ENCODE assay signal across 11 cellular contexts in genomic region chr3:123082370-123083065, GRCh38. TPM values are rescaled to one million over a fixed set of nuclear protein-coding genes. Genes with fewer than 3 reads are reported as not detected.
DNase-seq lines count a peak whose midpoint lies in the region; ATAC-seq and TF ChIP-seq lines count a peak whose summit lies in the region.
"Had no signal": no experiment of that assay in that cellular context is flagged by ENCODE, and none has a peak within 500 bp of the region (broad histone marks: within the 10 kb centered on the region; RNA-seq: fewer than 3 reads in every experiment).

No MANE protein-coding gene starts in this region.

- DNase-seq in GDM1 (lab: John Stamatoyannopoulos, UW) (peak; percentile 40), esophagus muscularis mucosa (ENCODE audit: extremely low spot score) (no peak), T-helper 2 cell (no peak), NCI-H510A treated with DMSO at 0.1 percent for 48 hours (lab: John Stamatoyannopoulos, UW) (no peak), inferior parietal cortex (ENCODE audit: extremely low spot score) (no peak)
- DNase-seq in effector CD8-positive, alpha-beta T cell (lab: John Stamatoyannopoulos, UW): no peak
- DNase-seq: activated CD4-positive, alpha-beta memory T cell treated with anti-CD3 and anti-CD28 coated beads for 36 hours; CD4-positive, alpha-beta memory T cell had no signal

- peak overlapping the region in 3 of 4 donors; percentile 11 to 71 (median 41) for H3K27ac ChIP-seq in esophagus muscularis mucosa (replicated peaks in 1 of 4)

- H3K36me3 ChIP-seq in esophagus muscularis mucosa: no peaks in the 10 kb centered on the region
- H3K36me3 ChIP-seq: breast epithelium had no signal

- intact Hi-C loops in esophagus muscularis mucosa (cut with DNase I): no loop called here

- 84% methylated on average over 9 of the region's 10 CpGs for WGBS in esophagus muscularis mucosa

- no peak for TF ChIP-seq CTCF in esophagus muscularis mucosa (IDR thresholded peaks at IDR 0.05)

- ATAC-seq in GM21367 (IDR thresholded peaks at IDR 0.05; ENCODE audit: unreplicated experiment) (peak; percentile 57), HG03469 (IDR thresholded peaks at IDR 0.05; ENCODE audit: unreplicated experiment) (peak; percentile 59)

- no peaks in the 10 kb centered on the region for H3K27me3 ChIP-seq in esophagus muscularis mucosa
- H3K27me3 ChIP-seq: breast epithelium had no signal

- peaks cover 54 to 87% (median 85%) of the 10 kb centered on the region in 4 donors for H3K4me1 ChIP-seq in esophagus muscularis mucosa

- H3K9me3 ChIP-seq in esophagus muscularis mucosa: no peaks in the 10 kb centered on the region
- H3K9me3 ChIP-seq: breast epithelium had no signal

- H3K4me3 ChIP-seq in esophagus muscularis mucosa: no peak overlapping the region
- H3K4me3 ChIP-seq: breast epithelium had no signal

- no peak for TF ChIP-seq POLR2A in esophagus muscularis mucosa (IDR thresholded peaks at IDR 0.05; ENCODE audit: low read depth)

- TF ChIP-seq EP300 in esophagus muscularis mucosa (IDR thresholded peaks at IDR 0.05): no peak

RNA-seq across cellular contexts. Expression of gene PDIA5, which starts 15.7 kb away (rescaled TPM):
- 10 to 100 TPM; 12.5 to 16.4 (median 15.1) TPM for total RNA-seq in esophagus muscularis mucosa

RNA-seq across cellular contexts. Expression of gene SEMA5B, which starts 55.0 kb away (rescaled TPM):
- 1 to 10 TPM in 1 of 4 donors, under 1 TPM in 3; under 0.01 to 1.6 (median 0.34) TPM for total RNA-seq in esophagus muscularis mucosa
- total RNA-seq: activated CD4-positive, alpha-beta memory T cell treated with anti-CD3 and anti-CD28 coated beads for 36 hours; CD4-positive, alpha-beta memory T cell had no signal
